ENCODE assay signal across 1 cellular context in genomic region chr3:107209302-107210060, GRCh38.
TF ChIP-seq lines count a peak whose summit lies in the region.

No MANE protein-coding gene starts in this region.

TF ChIP-seq in HepG2, 621 proteins besides CTCF, POLR2A, EP300 and RAD21 (continued from another document):
- TF ChIP-seq IRF1 (CRISPR knock-in tag; IDR thresholded peaks at IDR 0.05; ENCODE audit: low read depth) (no peak), ZNF180 (CRISPR knock-in tag; IDR thresholded peaks at IDR 0.05; ENCODE audit: borderline replicate concordance, low read depth) (no peak), ZNF350 (CRISPR knock-in tag; IDR thresholded peaks at IDR 0.05; ENCODE audit: borderline replicate concordance, low read depth) (no peak), ZBTB25 (CRISPR knock-in tag; IDR thresholded peaks at IDR 0.05) (no peak), JARID2 (CRISPR knock-in tag; IDR thresholded peaks at IDR 0.05; ENCODE audit: insufficient replicate concordance) (no peak), AKNA (CRISPR knock-in tag; IDR thresholded peaks at IDR 0.05; ENCODE audit: borderline replicate concordance) (no peak), AGO1 (IDR thresholded peaks at IDR 0.05; ENCODE audit: low read depth, low read length, poor library complexity, severe bottlenecking) (no peak), PHF20 (CRISPR knock-in tag; IDR thresholded peaks at IDR 0.05) (no peak), ZNF253 (CRISPR knock-in tag; IDR thresholded peaks at IDR 0.05; ENCODE audit: borderline replicate concordance) (no peak), ZEB1 (IDR thresholded peaks at IDR 0.05; ENCODE audit: insufficient replicate concordance, low read depth) (no peak), ZNF101 (CRISPR knock-in tag; IDR thresholded peaks at IDR 0.05; ENCODE audit: borderline replicate concordance, low read depth) (no peak)
